ENCODE assay signal across 1 cellular context in genomic region chr16:49690778-49691177, GRCh38.
TF ChIP-seq lines count a peak whose summit lies in the region.

No MANE protein-coding gene starts in this region.

TF ChIP-seq in H1, 55 proteins besides CTCF, POLR2A, EP300 and RAD21:
- no peak for TF ChIP-seq TAF7 (optimal IDR thresholded peaks at IDR 0.05; ENCODE audit: borderline replicate concordance, low read depth, low read length)
- no peak for TF ChIP-seq CREB1 (IDR thresholded peaks at IDR 0.05)
TF ChIP-seq in H1: peak in this region for 0.
